Comparison of ENCODE assay signal across 1 cellular context in genomic region chr17:78889525-78889924, GRCh38.
TF ChIP-seq lines count a peak whose summit lies in the region.

No MANE protein-coding gene starts in this region.

TF ChIP-seq in GM12878, 131 proteins besides CTCF, POLR2A, EP300 and RAD21 (continues in another document):
- no peak for TF ChIP-seq PAX8 (IDR thresholded peaks at IDR 0.05)
- TF ChIP-seq GATAD2B (conservative IDR thresholded peaks at IDR 0.05; ENCODE audit: low read depth) = no peak
- no peak for TF ChIP-seq SKIL (IDR thresholded peaks at IDR 0.05; ENCODE audit: low read depth, poor library complexity, severe bottlenecking)
- no peak for TF ChIP-seq ETV6 (conservative IDR thresholded peaks at IDR 0.05 in 1 of 2, IDR thresholded peaks at IDR 0.05 in 1 of 2; ENCODE audit: borderline replicate concordance in 1 of 2, low read depth in 1 of 2)
- no peak for TF ChIP-seq BCL3 (IDR thresholded peaks at IDR 0.05; ENCODE audit: borderline replicate concordance, insufficient read depth, low read depth, low read length, poor library complexity, severe bottlenecking)
- TF ChIP-seq MEF2A (IDR thresholded peaks at IDR 0.05; ENCODE audit: insufficient read depth, low read depth, low read length) = peak; percentile 75; the same call in 1 of the 2 replicates
- no peak for TF ChIP-seq EGR1 (IDR thresholded peaks at IDR 0.05; ENCODE audit: borderline replicate concordance in 1 of 2, low read depth in 2 of 2, low read length in 2 of 2)
- TF ChIP-seq CREM (IDR thresholded peaks at IDR 0.05; ENCODE audit: low read depth) = no peak
- TF ChIP-seq RFX5 (IDR thresholded peaks at IDR 0.05; ENCODE audit: low read depth, low read length) = no peak
- TF ChIP-seq SPI1 (IDR thresholded peaks at IDR 0.05; ENCODE audit: borderline replicate concordance, insufficient read depth, low read depth, low read length) = peak; percentile 51; the same call in 1 of the 2 replicates
- no peak for TF ChIP-seq LARP7 (IDR thresholded peaks at IDR 0.05)
- TF ChIP-seq CEBPB (IDR thresholded peaks at IDR 0.05; ENCODE audit: borderline replicate concordance in 1 of 2, low read depth in 2 of 2, low read length in 2 of 2) = no peak
- no peak for TF ChIP-seq BACH1 (IDR thresholded peaks at IDR 0.05; ENCODE audit: borderline replicate concordance)
- no peak for TF ChIP-seq ZBTB4 (CRISPR knock-in tag; IDR thresholded peaks at IDR 0.05)
- no peak for TF ChIP-seq NFIC (IDR thresholded peaks at IDR 0.05; ENCODE audit: low read depth, low read length)
- peak; percentile 59; the same call in 1 of the 2 replicates for TF ChIP-seq MXI1 (IDR thresholded peaks at IDR 0.05; ENCODE audit: low read depth, low read length)
- no peak for TF ChIP-seq KLF5 (IDR thresholded peaks at IDR 0.05; ENCODE audit: partially characterized antibody)
- no peak for TF ChIP-seq ZNF274 (IDR thresholded peaks at IDR 0.05; ENCODE audit: insufficient read depth, insufficient read length)
- no peak for TF ChIP-seq ZNF207 (IDR thresholded peaks at IDR 0.05; ENCODE audit: borderline replicate concordance)
- no peak for TF ChIP-seq RB1 (IDR thresholded peaks at IDR 0.05; ENCODE audit: borderline replicate concordance)
- peak in 1 of 2 experiments; percentile 23; a peak in 2 of 4 replicates for TF ChIP-seq IKZF2 (IDR thresholded peaks at IDR 0.05)
- peak; percentile 59 for TF ChIP-seq RUNX3 (IDR thresholded peaks at IDR 0.05; ENCODE audit: low read length)
- peak; percentile 70 to 73 for TF ChIP-seq BHLHE40 (IDR thresholded peaks at IDR 0.05; ENCODE audit: borderline replicate concordance in 1 of 2, low read depth in 2 of 2, low read length in 1 of 2)
- TF ChIP-seq PRDM15 (CRISPR knock-in tag; IDR thresholded peaks at IDR 0.05) = no peak
- TF ChIP-seq NKRF (conservative IDR thresholded peaks at IDR 0.05) = no peak
- peak; percentile 85 for TF ChIP-seq MEF2B (IDR thresholded peaks at IDR 0.05; ENCODE audit: partially characterized antibody, poor library complexity, severe bottlenecking)
- TF ChIP-seq CBFB (IDR thresholded peaks at IDR 0.05; ENCODE audit: low read depth) = no peak
- no peak for TF ChIP-seq USF1 (IDR thresholded peaks at IDR 0.05; ENCODE audit: borderline replicate concordance, extremely low read length, insufficient read depth, low read depth, low read length)
- no peak for TF ChIP-seq STAT3 (IDR thresholded peaks at IDR 0.05; ENCODE audit: low read depth, low read length)
- TF ChIP-seq ZZZ3 (IDR thresholded peaks at IDR 0.05; ENCODE audit: control insufficient read depth, insufficient read length, low read depth) = no peak
- no peak for TF ChIP-seq BRCA1 (IDR thresholded peaks at IDR 0.05; ENCODE audit: low read depth, low read length)
- no peak for TF ChIP-seq TBL1XR1 (IDR thresholded peaks at IDR 0.05; ENCODE audit: low read depth, low read length)
- no peak for TF ChIP-seq MTA3 (IDR thresholded peaks at IDR 0.05; ENCODE audit: borderline replicate concordance, low read length)
- no peak for TF ChIP-seq SUZ12 (IDR thresholded peaks at IDR 0.05; ENCODE audit: unreplicated experiment)
- TF ChIP-seq ATF7 (IDR thresholded peaks at IDR 0.05; ENCODE audit: low read depth) = no peak
- 0 out of 2 replicates have a peak, but pooled peaks have one; percentile 29 for TF ChIP-seq IKZF1 (conservative IDR thresholded peaks at IDR 0.05)
- no peak for TF ChIP-seq SREBF2 (IDR thresholded peaks at IDR 0.05; ENCODE audit: low read length)
- TF ChIP-seq SMAD1 (IDR thresholded peaks at IDR 0.05; ENCODE audit: low read depth, partially characterized antibody) = no peak
- 0 out of 2 replicates have a peak, but pooled peaks have one; percentile 31 for TF ChIP-seq RELB (IDR thresholded peaks at IDR 0.05; ENCODE audit: low read depth)
- no peak for TF ChIP-seq HDGF (IDR thresholded peaks at IDR 0.05)
- TF ChIP-seq FOXM1 (IDR thresholded peaks at IDR 0.05; ENCODE audit: low read depth, low read length) = no peak
- no peak for TF ChIP-seq HDAC2 (IDR thresholded peaks at IDR 0.05)
- TF ChIP-seq FOS (IDR thresholded peaks at IDR 0.05; ENCODE audit: borderline replicate concordance, extremely low read depth, insufficient read length) = no peak
- no peak for TF ChIP-seq TCF3 (IDR thresholded peaks at IDR 0.05; ENCODE audit: borderline replicate concordance, insufficient read depth, low read depth, low read length)
- no peak for TF ChIP-seq RAD51 (IDR thresholded peaks at IDR 0.05)
- no peak for TF ChIP-seq RBBP5 (conservative IDR thresholded peaks at IDR 0.05)
- no peak for TF ChIP-seq FOXK2 (IDR thresholded peaks at IDR 0.05)
- TF ChIP-seq ZBED1 (IDR thresholded peaks at IDR 0.05; ENCODE audit: borderline replicate concordance) = no peak
- no peak for TF ChIP-seq HDAC6 (IDR thresholded peaks at IDR 0.05; ENCODE audit: unreplicated experiment)
- TF ChIP-seq USF2 (IDR thresholded peaks at IDR 0.05; ENCODE audit: borderline replicate concordance, low read depth, low read length) = no peak
